Comparison of ENCODE assay signal across 8 cellular contexts in genomic region chr7:39791035-39791434, GRCh38.
A peak's percentile ranks its signal among the peaks of the same experiment; 100 is the strongest.
DNase-seq lines count a peak whose midpoint lies in the region; ATAC-seq, FAIRE-seq and TF ChIP-seq lines count a peak whose summit lies in the region.
"Not testable (repeated sequence)": the region's sequence is repeated elsewhere in the genome, so short reads cannot be mapped to it uniquely, and the experiment has no call there.

No MANE protein-coding gene starts in this region.

- H3K4me1 Mint-ChIP-seq in HFFc6 (ENCODE audit: low read depth); activated naive CD4-positive, alpha-beta T cell treated with anti-CD3 and anti-CD28 coated beads for 36 hours (ENCODE audit: low read depth); stimulated activated effector memory CD8-positive, alpha-beta T cell treated with anti-CD3 and anti-CD28 coated beads, Interleukin-12 subunit alpha, Interleukin-12 subunit beta, amount 100 ng/mL, for 72 hours: not testable (repeated sequence)

- not testable (repeated sequence) for H3K27ac Mint-ChIP-seq in HFFc6; activated naive CD4-positive, alpha-beta T cell treated with anti-CD3 and anti-CD28 coated beads for 36 hours
- peak overlapping the region; percentile 67 for H3K27ac Mint-ChIP-seq in stimulated activated effector memory CD8-positive, alpha-beta T cell treated with anti-CD3 and anti-CD28 coated beads, Interleukin-12 subunit alpha, Interleukin-12 subunit beta, amount 100 ng/mL, for 72 hours

- H3K4me3 Mint-ChIP-seq in HFFc6; activated naive CD4-positive, alpha-beta T cell treated with anti-CD3 and anti-CD28 coated beads for 36 hours; stimulated activated effector memory CD8-positive, alpha-beta T cell treated with anti-CD3 and anti-CD28 coated beads, Interleukin-12 subunit alpha, Interleukin-12 subunit beta, amount 100 ng/mL, for 72 hours: not testable (repeated sequence)

- not testable (repeated sequence) for TF ChIP-seq POLR2A in A549 (IDR thresholded peaks at IDR 0.05; ENCODE audit: low read length)

- not testable (repeated sequence) for H3K4me1 ChIP-seq in A549

- H3K27ac ChIP-seq in A549, result not testable (repeated sequence)

- not testable (repeated sequence) for H3K4me3 ChIP-seq in A549; choroid plexus epithelial cell (ENCODE audit: low read depth, low read length); fibroblast of the aortic adventitia (ENCODE audit: low read depth, low read length)

- not testable (repeated sequence) for TF ChIP-seq RAD21 in A549 (conservative IDR thresholded peaks at IDR 0.05 in 1 of 2, IDR thresholded peaks at IDR 0.05 in 1 of 2)

- FAIRE-seq in A549 (lab: Jason Lieb, UNC), result not testable (repeated sequence)

- 71% methylated on average over 4 of the region's 4 CpGs for WGBS in A549 (ENCODE audit: missing lambda C conversion rate)

- H3K9me3 ChIP-seq in A549, result not testable (repeated sequence)

- not testable (repeated sequence) for TF ChIP-seq EP300 in A549 (IDR thresholded peaks at IDR 0.05)

- POLR2A ChIA-PET in A549 (lab: Yijun Ruan, JAX), result not testable (repeated sequence)

- intact Hi-C loops in activated naive CD4-positive, alpha-beta T cell treated with anti-CD3 and anti-CD28 coated beads for 36 hours (cut with micrococcal nuclease), result loop anchor here (1.0 kb wide), 1 partner anchor 211 kb away; no protein-coding TSS in a partner anchor

- CTCF ChIA-PET in A549 (lab: Yijun Ruan, JAX), result interaction anchor here (1.2 kb wide), 1 partner anchor 211 kb away, joined by 4 read pairs; no protein-coding TSS in a partner anchor
- CTCF ChIA-PET in activated naive CD4-positive, alpha-beta T cell treated with anti-CD3 and anti-CD28 coated beads for 36 hours (lab: Charles Lee), result interaction anchor here (1.2 kb wide), 1 partner anchor 210 kb away, joined by 3 read pairs; no protein-coding TSS in a partner anchor

- not testable (repeated sequence) for TF ChIP-seq CTCF in A549 (IDR thresholded peaks at IDR 0.05); choroid plexus epithelial cell (conservative IDR thresholded peaks at IDR 0.05; ENCODE audit: low read depth, low read length); fibroblast of the aortic adventitia (IDR thresholded peaks at IDR 0.05; ENCODE audit: insufficient read depth, low read length)
- TF ChIP-seq CTCF in HFFc6 (IDR thresholded peaks at IDR 0.05), result peak; percentile 34; the same call in 1 of the 2 replicates

- not testable (repeated sequence) for H3K36me3 Mint-ChIP-seq in HFFc6 (ENCODE audit: low read depth); activated naive CD4-positive, alpha-beta T cell treated with anti-CD3 and anti-CD28 coated beads for 36 hours (ENCODE audit: low read depth)
- peaks cover 13% of the 10 kb centered on the region for H3K36me3 Mint-ChIP-seq in stimulated activated effector memory CD8-positive, alpha-beta T cell treated with anti-CD3 and anti-CD28 coated beads, Interleukin-12 subunit alpha, Interleukin-12 subunit beta, amount 100 ng/mL, for 72 hours

- H3K27me3 Mint-ChIP-seq in HFFc6 (ENCODE audit: insufficient read depth); activated naive CD4-positive, alpha-beta T cell treated with anti-CD3 and anti-CD28 coated beads for 36 hours (ENCODE audit: low read depth): not testable (repeated sequence)

- H3K4me2 ChIP-seq in A549, result not testable (repeated sequence)

- DNase-seq in A549 (ENCODE audit: low read depth in 1 of 2, low spot score in 1 of 2) (peak in 1 of 2 experiments; percentile 20), GM04504 (ENCODE audit: low read depth) (peak; percentile 0), HFFc6 (peak; percentile 6), NCI-H226 (peak; percentile 9), choroid plexus epithelial cell (ENCODE audit: low read depth) (peak; percentile 11), fibroblast of the aortic adventitia (ENCODE audit: low read depth) (peak; percentile 22)
- DNase-seq in activated naive CD4-positive, alpha-beta T cell treated with anti-CD3 and anti-CD28 coated beads for 36 hours, result peak; percentile 8
- DNase-seq in stimulated activated effector memory CD8-positive, alpha-beta T cell treated with anti-CD3 and anti-CD28 coated beads, Interleukin-12 subunit alpha, Interleukin-12 subunit beta, amount 100 ng/mL, for 72 hours (ENCODE audit: low spot score in 2 of 2), result not testable (repeated sequence)

- H3K9me3 Mint-ChIP-seq in HFFc6; activated naive CD4-positive, alpha-beta T cell treated with anti-CD3 and anti-CD28 coated beads for 36 hours; stimulated activated effector memory CD8-positive, alpha-beta T cell treated with anti-CD3 and anti-CD28 coated beads, Interleukin-12 subunit alpha, Interleukin-12 subunit beta, amount 100 ng/mL, for 72 hours: not testable (repeated sequence)

- not testable (repeated sequence) for ATAC-seq in A549; stimulated activated effector memory CD8-positive, alpha-beta T cell treated with anti-CD3 and anti-CD28 coated beads, Interleukin-12 subunit alpha, Interleukin-12 subunit beta, amount 100 ng/mL, for 72 hours

TF ChIP-seq in A549, 52 proteins besides CTCF, POLR2A, EP300 and RAD21:
- not testable (repeated sequence) for TF ChIP-seq FOSL2 (IDR thresholded peaks at IDR 0.05)
- 0 out of 2 replicates have a peak, but pooled peaks have one; percentile 2 for TF ChIP-seq FOSL2 (CRISPR knock-in tag; IDR thresholded peaks at IDR 0.05)
